In the genomic region with DNA sequence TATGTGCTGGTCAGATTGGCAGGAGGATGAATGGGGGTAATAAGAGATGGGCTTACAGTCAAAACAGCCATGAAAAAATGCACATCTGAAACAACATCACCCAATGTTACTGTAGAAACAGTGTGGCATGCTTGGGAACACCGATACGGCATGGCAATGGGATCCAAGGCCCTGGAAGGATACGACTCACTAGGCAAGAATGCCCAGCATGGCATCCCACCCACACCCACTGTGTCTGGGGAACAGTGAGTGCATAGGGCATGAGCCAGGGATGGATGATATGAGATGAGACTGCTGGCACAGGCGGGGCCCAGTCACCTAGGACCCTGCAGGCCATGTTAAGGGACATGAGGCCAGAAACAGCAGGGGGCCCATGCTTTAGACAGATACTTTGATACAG, we compare ENCODE assay signal across 2 cellular contexts.
TF ChIP-seq lines count a peak whose summit lies in the region.

No MANE protein-coding gene starts in this region.

TF ChIP-seq in IMR-90, 13 proteins besides CTCF, POLR2A, EP300 and RAD21:
- TF ChIP-seq MAZ (IDR thresholded peaks at IDR 0.05; ENCODE audit: borderline replicate concordance, low read depth, low read length) = no peak
- no peak for TF ChIP-seq CHD1 (IDR thresholded peaks at IDR 0.05; ENCODE audit: low read depth, low read length)
- no peak for TF ChIP-seq BHLHE40 (IDR thresholded peaks at IDR 0.05; ENCODE audit: low read depth, low read length)

TF ChIP-seq in GM12878, 131 proteins besides CTCF, POLR2A, EP300 and RAD21:
- TF ChIP-seq SMC3 (IDR thresholded peaks at IDR 0.05; ENCODE audit: borderline replicate concordance, low read length) = no peak
- TF ChIP-seq POLR2AphosphoS5 (IDR thresholded peaks at IDR 0.05; ENCODE audit: low read length) = peak; percentile 28
